ENCODE assay signal across 19 cellular contexts in the genomic region with DNA sequence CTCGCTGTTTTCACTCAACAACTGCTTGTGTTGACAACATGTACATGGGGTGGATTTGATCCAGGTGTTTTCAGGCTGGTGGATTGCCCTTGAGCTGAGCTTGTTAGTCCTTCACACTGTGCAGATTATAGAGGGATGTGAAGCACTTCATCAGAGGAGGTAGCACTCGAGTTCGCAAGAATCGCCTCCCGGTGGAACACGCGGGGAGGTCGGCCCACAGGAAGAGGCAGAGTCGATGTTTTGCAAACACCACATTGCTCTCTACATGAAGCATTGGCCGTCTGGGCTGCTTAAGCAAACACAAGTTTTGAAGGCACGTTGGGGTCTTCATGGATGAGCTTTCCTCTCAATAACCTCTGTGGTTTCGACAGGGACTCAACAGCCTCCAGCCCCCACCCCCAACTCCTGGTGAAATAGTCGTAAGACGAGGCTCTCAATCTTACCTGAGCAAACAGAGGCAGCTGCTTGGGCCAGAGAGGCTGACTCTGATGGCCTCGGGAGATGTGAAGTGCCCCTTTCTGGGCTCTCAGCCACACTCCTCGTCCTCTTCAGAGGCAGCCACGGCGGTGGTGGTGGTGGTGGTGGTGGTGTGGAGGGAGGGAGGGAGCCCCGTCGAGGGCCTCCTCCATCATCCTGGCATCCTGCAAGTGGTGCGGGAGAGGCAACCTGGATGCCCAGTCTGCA.
DNase-seq lines count a peak whose midpoint lies in the region; TF ChIP-seq lines count a peak whose summit lies in the region.
"Had no signal": no experiment of that assay in that cellular context is flagged by ENCODE, and none has a peak within 500 bp of the region (broad histone marks: within the 10 kb centered on the region; RNA-seq: fewer than 3 reads in every experiment).

No MANE protein-coding gene starts in this region.

- H3K9me3 ChIP-seq in endodermal cell (ENCODE audit: control insufficient read depth, low read length), result no peaks in the 10 kb centered on the region
- no peaks in the 10 kb centered on the region for H3K9me3 ChIP-seq in thyroid gland
- H3K9me3 ChIP-seq: MG63, Peyer's patch had no signal

- peak; percentile 44 for DNase-seq in NCI-H82 (lab: John Stamatoyannopoulos, UW)
- DNase-seq in NCI-H82 treated with DMSO at 0.1 percent for 48 hours (lab: John Stamatoyannopoulos, UW; ENCODE audit: unreplicated experiment), result no peak
- peak; percentile 98 for DNase-seq in NCI-H1092 treated with DMSO at 0.1 percent for 48 hours (lab: John Stamatoyannopoulos, UW)
- peak; percentile 55 for DNase-seq in endodermal cell
- peak; percentile 63 to 77 for DNase-seq in thyroid gland
- no peak for DNase-seq in posterior cingulate gyrus
- DNase-seq in HPDE6-E6E7 (ENCODE audit: extremely low spot score), result no peak
- DNase-seq in mesothelial cell of epicardium (ENCODE audit: low spot score in 2 of 2, unreplicated experiment in 2 of 2), result no peak
- DNase-seq: ACHN; CD4-positive, CD25-positive, alpha-beta regulatory T cell; DND-41; GDM1; MG63; NCI-H1436 treated with DMSO at 0.1 percent for 48 hours; NCI-H2171 treated with DMSO at 0.1 percent for 48 hours; NCI-H526 treated with DMSO at 0.1 percent for 48 hours; Peyer's patch; SIG-M5; T-helper 2 cell had no signal

- no peaks in the 10 kb centered on the region for H3K9me3 Mint-ChIP-seq in endodermal cell
- H3K9me3 Mint-ChIP-seq in mesothelial cell of epicardium, result no peaks in the 10 kb centered on the region

- intact Hi-C loops in thyroid gland (cut with DNase I), result no loop called here
- intact Hi-C loops in posterior cingulate gyrus (cut with DNase I), result no loop called here

- no peak for TF ChIP-seq POLR2A in thyroid gland (IDR thresholded peaks at IDR 0.05)

- H3K4me1 ChIP-seq in endodermal cell (ENCODE audit: control insufficient read depth, insufficient read depth, low read length), result no peaks in the 10 kb centered on the region
- peaks cover 0 to 7% of the 10 kb centered on the region in 2 donors for H3K4me1 ChIP-seq in thyroid gland
- H3K4me1 ChIP-seq: Peyer's patch had no signal

- WGBS in endodermal cell (ENCODE audit: insufficient coverage in 1 of 2, insufficient read length in 1 of 2), 2 experiments, result 81 to 84% methylated on average over 9 to 21 of the region's 21 CpGs
- 8 to 23% methylated on average over 17 to 21 of the region's 21 CpGs for WGBS in thyroid gland, 2 donors

- H3K27me3 Mint-ChIP-seq in endodermal cell (ENCODE audit: insufficient read depth) (peaks cover 7% of the 10 kb centered on the region), mesothelial cell of epicardium (ENCODE audit: low read depth) (peaks cover 15% of the 10 kb centered on the region)
- H3K27me3 Mint-ChIP-seq: CD4-positive, CD25-positive, alpha-beta regulatory T cell had no signal

- no peak for TF ChIP-seq CTCF in endodermal cell (conservative IDR thresholded peaks at IDR 0.05)
- TF ChIP-seq CTCF in thyroid gland (IDR thresholded peaks at IDR 0.05), result no peak
- TF ChIP-seq CTCF in mesothelial cell of epicardium (IDR thresholded peaks at IDR 0.05; ENCODE audit: unreplicated experiment), result no peak

- H3K36me3 ChIP-seq in endodermal cell (ENCODE audit: control insufficient read depth, insufficient read depth, low read length) (no peaks in the 10 kb centered on the region), thyroid gland (no peaks in the 10 kb centered on the region)
- H3K36me3 ChIP-seq: MG63, Peyer's patch had no signal

- peaks cover 17% of the 10 kb centered on the region for H3K4me1 Mint-ChIP-seq in endodermal cell
- H3K4me1 Mint-ChIP-seq in mesothelial cell of epicardium, result no peaks in the 10 kb centered on the region
- H3K4me1 Mint-ChIP-seq: CD4-positive, CD25-positive, alpha-beta regulatory T cell had no signal

- H3K4me3 Mint-ChIP-seq in endodermal cell (no peak overlapping the region), mesothelial cell of epicardium (no peak overlapping the region)
- H3K4me3 Mint-ChIP-seq: CD4-positive, CD25-positive, alpha-beta regulatory T cell had no signal

- no peak overlapping the region for H3K27ac Mint-ChIP-seq in endodermal cell
- H3K27ac Mint-ChIP-seq in mesothelial cell of epicardium, result no peak overlapping the region
- H3K27ac Mint-ChIP-seq: CD4-positive, CD25-positive, alpha-beta regulatory T cell had no signal

- H3K36me3 Mint-ChIP-seq in endodermal cell (ENCODE audit: low read depth), result no peaks in the 10 kb centered on the region
- no peaks in the 10 kb centered on the region for H3K36me3 Mint-ChIP-seq in mesothelial cell of epicardium
- H3K36me3 Mint-ChIP-seq: CD4-positive, CD25-positive, alpha-beta regulatory T cell had no signal

- no peak overlapping the region for H3K4me3 ChIP-seq in endodermal cell (ENCODE audit: low read length)
- no peak overlapping the region for H3K4me3 ChIP-seq in thyroid gland (replicated peaks in 1 of 3)
- H3K4me3 ChIP-seq: MG63, Peyer's patch had no signal

- H3K27me3 ChIP-seq in endodermal cell (ENCODE audit: control insufficient read depth, insufficient read depth, low read length, poor library complexity, severe bottlenecking) (no peaks in the 10 kb centered on the region), thyroid gland (no peaks in the 10 kb centered on the region)
- H3K27me3 ChIP-seq: Peyer's patch had no signal

- H3K27ac ChIP-seq in endodermal cell (ENCODE audit: low read depth, low read length), result no peak overlapping the region
- H3K27ac ChIP-seq in thyroid gland, result no peak overlapping the region
- H3K27ac ChIP-seq: Peyer's patch had no signal

- H3K9ac ChIP-seq in endodermal cell (ENCODE audit: extremely low read depth, low read length, poor library complexity, severe bottlenecking), result no peak overlapping the region

Comparison
In these comparisons a context has a peak if more than half of its experiments do, and no peak if none do; other contexts are left out.
1. DNase-seq: peak in NCI-H82 (single experiment), NCI-H1092 treated with DMSO at 0.1 percent for 48 hours (single experiment), endodermal cell (single experiment) and thyroid gland (2 of 2); none in NCI-H82 treated with DMSO at 0.1 percent for 48 hours (single experiment), posterior cingulate gyrus (0 of 10), HPDE6-E6E7 (single experiment) and mesothelial cell of epicardium (0 of 2).